In genomic region chr14:59484611-59485174, GRCh38 we compare ENCODE assay signal across 1 cellular context.
TF ChIP-seq lines count a peak whose summit lies in the region.

No MANE protein-coding gene starts in this region.

TF ChIP-seq in GM12878, 131 proteins besides CTCF, POLR2A, EP300 and RAD21:
- TF ChIP-seq RUNX3 (IDR thresholded peaks at IDR 0.05; ENCODE audit: low read length) (peak; percentile 20; the same call in 1 of the 2 replicates), SIX5 (IDR thresholded peaks at IDR 0.05; ENCODE audit: low read depth, low read length, severe bottlenecking) (no peak), NR2C1 (IDR thresholded peaks at IDR 0.05) (peak; percentile 81), POLR2AphosphoS2 (IDR thresholded peaks at IDR 0.05; ENCODE audit: low read depth, low read length) (no peak), NKRF (conservative IDR thresholded peaks at IDR 0.05) (peak; percentile 50; the same call in 1 of the 2 replicates), JUND (IDR thresholded peaks at IDR 0.05; ENCODE audit: low read depth, low read length) (no peak), YY1 (IDR thresholded peaks at IDR 0.05; ENCODE audit: low read depth, low read length) (peak; percentile 2; the same call in 1 of the 2 replicates), MXI1 (IDR thresholded peaks at IDR 0.05; ENCODE audit: low read depth, low read length) (peak; percentile 8), NR2F1 (conservative IDR thresholded peaks at IDR 0.05) (peak; percentile 97), MLLT1 (IDR thresholded peaks at IDR 0.05) (0 out of 2 replicates have a peak, but pooled peaks have one; percentile 20), CBX5 (IDR thresholded peaks at IDR 0.05; ENCODE audit: low read depth) (0 out of 2 replicates have a peak, but pooled peaks have one; percentile 32), CHD4 (IDR thresholded peaks at IDR 0.05) (no peak), ASH2L (IDR thresholded peaks at IDR 0.05; ENCODE audit: borderline replicate concordance, low read depth) (peak; percentile 91; the same call in 1 of the 2 replicates)
- TF ChIP-seq, protein P1, sequence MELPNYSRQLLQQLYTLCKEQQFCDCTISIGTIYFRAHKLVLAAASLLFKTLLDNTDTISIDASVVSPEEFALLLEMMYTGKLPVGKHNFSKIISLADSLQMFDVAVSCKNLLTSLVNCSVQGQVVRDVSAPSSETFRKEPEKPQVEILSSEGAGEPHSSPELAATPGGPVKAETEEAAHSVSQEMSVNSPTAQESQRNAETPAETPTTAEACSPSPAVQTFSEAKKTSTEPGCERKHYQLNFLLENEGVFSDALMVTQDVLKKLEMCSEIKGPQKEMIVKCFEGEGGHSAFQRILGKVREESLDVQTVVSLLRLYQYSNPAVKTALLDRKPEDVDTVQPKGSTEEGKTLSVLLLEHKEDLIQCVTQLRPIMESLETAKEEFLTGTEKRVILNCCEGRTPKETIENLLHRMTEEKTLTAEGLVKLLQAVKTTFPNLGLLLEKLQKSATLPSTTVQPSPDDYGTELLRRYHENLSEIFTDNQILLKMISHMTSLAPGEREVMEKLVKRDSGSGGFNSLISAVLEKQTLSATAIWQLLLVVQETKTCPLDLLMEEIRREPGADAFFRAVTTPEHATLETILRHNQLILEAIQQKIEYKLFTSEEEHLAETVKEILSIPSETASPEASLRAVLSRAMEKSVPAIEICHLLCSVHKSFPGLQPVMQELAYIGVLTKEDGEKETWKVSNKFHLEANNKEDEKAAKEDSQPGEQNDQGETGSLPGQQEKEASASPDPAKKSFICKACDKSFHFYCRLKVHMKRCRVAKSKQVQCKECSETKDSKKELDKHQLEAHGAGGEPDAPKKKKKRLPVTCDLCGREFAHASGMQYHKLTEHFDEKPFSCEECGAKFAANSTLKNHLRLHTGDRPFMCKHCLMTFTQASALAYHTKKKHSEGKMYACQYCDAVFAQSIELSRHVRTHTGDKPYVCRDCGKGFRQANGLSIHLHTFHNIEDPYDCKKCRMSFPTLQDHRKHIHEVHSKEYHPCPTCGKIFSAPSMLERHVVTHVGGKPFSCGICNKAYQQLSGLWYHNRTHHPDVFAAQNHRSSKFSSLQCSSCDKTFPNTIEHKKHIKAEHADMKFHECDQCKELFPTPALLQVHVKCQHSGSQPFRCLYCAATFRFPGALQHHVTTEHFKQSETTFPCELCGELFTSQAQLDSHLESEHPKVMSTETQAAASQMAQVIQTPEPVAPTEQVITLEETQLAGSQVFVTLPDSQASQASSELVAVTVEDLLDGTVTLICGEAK (IDR thresholded peaks at IDR 0.05; ENCODE audit: borderline replicate concordance): no peak; the same call in 1 of the 2 replicates
TF ChIP-seq in GM12878: peak in this region for 9.
